Comparison of ENCODE assay signal across 29 cellular contexts in the genomic region with DNA sequence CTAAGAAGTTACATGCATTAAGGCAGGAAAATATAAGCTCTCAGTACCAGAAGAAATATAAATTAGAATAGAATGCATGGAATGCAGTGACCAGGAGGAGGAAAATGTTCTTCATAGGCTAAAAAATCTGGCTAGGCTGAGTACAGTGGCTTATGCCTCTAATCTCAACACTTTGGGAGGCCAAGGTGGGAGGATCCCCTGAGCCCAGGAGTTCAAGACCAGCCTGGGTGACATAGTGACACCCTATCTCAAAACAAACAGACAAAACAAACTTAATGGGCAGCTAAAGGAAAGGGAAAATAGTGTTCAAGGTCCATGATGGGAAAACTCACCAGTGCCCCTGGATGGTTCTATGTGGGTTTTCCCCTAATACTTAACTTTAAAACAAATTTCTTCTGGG.
"Had no signal": no experiment of that assay in that cellular context is flagged by ENCODE, and none has a peak within 500 bp of the region (broad histone marks: within the 10 kb centered on the region; RNA-seq: fewer than 3 reads in every experiment).

No MANE protein-coding gene starts in this region.

- H3K4me1 ChIP-seq: adrenal gland, ascending aorta, esophagus muscularis mucosa, gastroesophageal sphincter, heart left ventricle, sigmoid colon, transverse colon, vagina had no signal

- H3K36me3 Mint-ChIP-seq: activated naive CD4-positive, alpha-beta T cell treated with anti-CD3 and anti-CD28 coated beads, Interleukin-2, amount 10 ng/mL, durations not matched to agents 7 days and 5 days; memory B cell; stimulated activated naive B cell treated with anti-CD40 and anti-IgM and Interleukin-4, amounts not matched to agents 10 μg/mL and 1 μg/mL and 100 μg/mL, for 72 hours; T-cell had no signal

- H3K9me3 ChIP-seq: adrenal gland, ascending aorta, esophagus muscularis mucosa, gastroesophageal sphincter, heart left ventricle, mucosa of descending colon, sigmoid colon, transverse colon, vagina had no signal

- ATAC-seq: activated CD4-positive, alpha-beta T cell treated with anti-CD3 and anti-CD28 coated beads for 36 hours; effector memory CD8-positive, alpha-beta T cell; gastroesophageal sphincter; heart left ventricle; left colon; mucosa of descending colon; stimulated activated naive B cell treated with anti-CD40 and anti-IgM and Interleukin-4, amounts not matched to agents 10 μg/mL and 1 μg/mL and 100 μg/mL, for 72 hours; T-cell had no signal

- H3K4me3 ChIP-seq: adrenal gland, ascending aorta, esophagus muscularis mucosa, gastroesophageal sphincter, heart left ventricle, mucosa of descending colon, sigmoid colon, transverse colon, vagina had no signal

- H3K27me3 Mint-ChIP-seq: activated naive CD4-positive, alpha-beta T cell treated with anti-CD3 and anti-CD28 coated beads, Interleukin-2, amount 10 ng/mL, durations not matched to agents 7 days and 5 days had no signal

- H3K4me1 Mint-ChIP-seq: activated B cell treated with CpG ODN at 0.5 μM for 24 hours; activated CD4-positive, alpha-beta T cell treated with anti-CD3 and anti-CD28 coated beads for 36 hours; activated naive CD4-positive, alpha-beta T cell treated with anti-CD3 and anti-CD28 coated beads, Interleukin-2, amount 10 ng/mL, durations not matched to agents 7 days and 5 days; memory B cell; neural crest cell; stimulated activated naive B cell treated with anti-CD40 and anti-IgM and Interleukin-4, amounts not matched to agents 10 μg/mL and 1 μg/mL and 100 μg/mL, for 72 hours; T-cell had no signal

- H3K36me3 ChIP-seq: adrenal gland had no signal

- FAIRE-seq: colon, keratinocyte had no signal

- H3K9me3 Mint-ChIP-seq: activated B cell treated with CpG ODN at 0.5 μM for 24 hours; activated naive CD4-positive, alpha-beta T cell treated with anti-CD3 and anti-CD28 coated beads, Interleukin-2, amount 10 ng/mL, durations not matched to agents 7 days and 5 days; effector memory CD8-positive, alpha-beta T cell; memory B cell; T-cell had no signal

- H3K27ac ChIP-seq: adrenal gland, ascending aorta, brain microvascular endothelial cell, esophagus muscularis mucosa, gastroesophageal sphincter, heart left ventricle, sigmoid colon, transverse colon, vagina had no signal

- H3K27me3 ChIP-seq: adrenal gland, ascending aorta, brain microvascular endothelial cell, esophagus muscularis mucosa, gastroesophageal sphincter, heart left ventricle, sigmoid colon, transverse colon, vagina had no signal

- H3K4me3 Mint-ChIP-seq: activated B cell treated with CpG ODN at 0.5 μM for 24 hours; activated CD4-positive, alpha-beta T cell treated with anti-CD3 and anti-CD28 coated beads for 36 hours; activated naive CD4-positive, alpha-beta T cell treated with anti-CD3 and anti-CD28 coated beads, Interleukin-2, amount 10 ng/mL, durations not matched to agents 7 days and 5 days; effector memory CD8-positive, alpha-beta T cell; memory B cell; neural crest cell; stimulated activated naive B cell treated with anti-CD40 and anti-IgM and Interleukin-4, amounts not matched to agents 10 μg/mL and 1 μg/mL and 100 μg/mL, for 72 hours; T-cell had no signal

- H3K27ac Mint-ChIP-seq: activated B cell treated with CpG ODN at 0.5 μM for 24 hours; activated CD4-positive, alpha-beta T cell treated with anti-CD3 and anti-CD28 coated beads for 36 hours; activated naive CD4-positive, alpha-beta T cell treated with anti-CD3 and anti-CD28 coated beads, Interleukin-2, amount 10 ng/mL, durations not matched to agents 7 days and 5 days; effector memory CD8-positive, alpha-beta T cell; memory B cell; stimulated activated naive B cell treated with anti-CD40 and anti-IgM and Interleukin-4, amounts not matched to agents 10 μg/mL and 1 μg/mL and 100 μg/mL, for 72 hours; T-cell had no signal

- DNase-seq: activated B cell treated with CpG ODN at 0.5 μM for 24 hours; activated CD4-positive, alpha-beta T cell treated with anti-CD3 and anti-CD28 coated beads for 36 hours; activated CD4-positive, alpha-beta T cell treated with anti-CD3 and anti-CD28 coated beads, Interleukin-2, amount 50 U/mL, for 48 hours; activated naive CD4-positive, alpha-beta T cell treated with anti-CD3 and anti-CD28 coated beads, Interleukin-2, amount 10 ng/mL, durations not matched to agents 7 days and 5 days; activated T-cell treated with anti-CD3 and anti-CD28 coated beads, Interleukin-2, amount 50 U/mL, for 48 hours; adrenal gland; brain microvascular endothelial cell; caudate nucleus; effector memory CD8-positive, alpha-beta T cell; heart left ventricle; left colon; mucosa of descending colon; occipital lobe; retina; sigmoid colon; stimulated activated CD4-positive, alpha-beta T cell treated with anti-CD3 and anti-CD28 coated beads, Interleukin-2, amount 100 ng/mL, for 48 hours; stimulated activated CD8-positive, alpha-beta memory T cell treated with anti-CD3 and anti-CD28 coated beads, Interleukin-4, amount 100 ng/mL, for 48 hours; stimulated activated naive B cell treated with anti-CD40 and anti-IgM and Interleukin-4, amounts not matched to agents 10 μg/mL and 1 μg/mL and 100 μg/mL, for 72 hours; T-cell; T-helper 9 cell; transverse colon had no signal
